ENCODE assay signal across 8 cellular contexts in genomic region chr17:7843536-7844291, GRCh38. TPM values are rescaled to one million over a fixed set of nuclear protein-coding genes. Genes with fewer than 3 reads are reported as not detected.
DNase-seq lines count a peak whose midpoint lies in the region; ATAC-seq and TF ChIP-seq lines count a peak whose summit lies in the region.

No MANE protein-coding gene starts in this region.

- peak overlapping the region; percentile 100 for H3K27ac ChIP-seq in CD4-positive, alpha-beta T cell (ENCODE audit: low read depth, low read length)
- peak overlapping the region; percentile 78 to 99 (median 94) for H3K27ac ChIP-seq in gastroesophageal sphincter
- H3K27ac ChIP-seq in neutrophil: peak overlapping the region; percentile 97

- TF ChIP-seq POLR2A in gastroesophageal sphincter (IDR thresholded peaks at IDR 0.05): peak in 1 of 2 donors; percentile 14

- H3K9me3 Mint-ChIP-seq in CD4-positive, alpha-beta T cell: no peaks in the 10 kb centered on the region
- no peaks in the 10 kb centered on the region for H3K9me3 Mint-ChIP-seq in activated naive CD4-positive, alpha-beta T cell treated with anti-CD3 and anti-CD28 coated beads, Interleukin-2, amount 10 ng/mL, durations not matched to agents 7 days and 5 days

- 0 to 1% methylated on average over 3 to 15 of the region's 61 CpGs for WGBS in gastroesophageal sphincter (ENCODE audit: low coverage in 1 of 2), 2 donors

- peak overlapping the region; percentile 92 for H3K4me3 Mint-ChIP-seq in CD4-positive, alpha-beta T cell
- H3K4me3 Mint-ChIP-seq in activated naive CD4-positive, alpha-beta T cell treated with anti-CD3 and anti-CD28 coated beads, Interleukin-2, amount 10 ng/mL, durations not matched to agents 7 days and 5 days: peak overlapping the region; percentile 79

- H3K27ac Mint-ChIP-seq in CD4-positive, alpha-beta T cell: peak overlapping the region; percentile 90
- peak overlapping the region; percentile 97 for H3K27ac Mint-ChIP-seq in activated naive CD4-positive, alpha-beta T cell treated with anti-CD3 and anti-CD28 coated beads, Interleukin-2, amount 10 ng/mL, durations not matched to agents 7 days and 5 days

- no peak for TF ChIP-seq EP300 in gastroesophageal sphincter (IDR thresholded peaks at IDR 0.05)

- H3K4me3 ChIP-seq in gastroesophageal sphincter: peak overlapping the region; percentile 68 to 84
- H3K4me3 ChIP-seq in neutrophil (ENCODE audit: low read depth in 1 of 2, low read length in 1 of 2): peak overlapping the region; percentile 93 to 98

- DNase-seq in CD4-positive, alpha-beta T cell: peak; percentile 77 to 94 (median 86)
- peak; percentile 84 for DNase-seq in M059J (ENCODE audit: low read depth)
- DNase-seq in SK-N-DZ (ENCODE audit: low spot score): peak; percentile 66
- peak; percentile 88 for DNase-seq in activated naive CD4-positive, alpha-beta T cell treated with anti-CD3 and anti-CD28 coated beads, Interleukin-2, amount 10 ng/mL, durations not matched to agents 7 days and 5 days
- DNase-seq in stromal cell of bone marrow (ENCODE audit: low read depth): peak; percentile 52

- POLR2A ChIA-PET in CD4-positive, alpha-beta T cell (lab: Charles Lee): interaction anchor here (0.7 to 10.1 kb wide), 6 partner anchors 9 to 601 kb away, joined by 3 to 83 read pairs (median 4); partner anchors contain the start of genes CNTROB, CYB5D1, GABARAP and KDM6B

- H3K4me1 ChIP-seq in gastroesophageal sphincter (peaks cover 4 to 69% (median 24%) of the 10 kb centered on the region in 3 donors), neutrophil (ENCODE audit: control insufficient read depth in 1 of 2, insufficient read depth in 1 of 2, low read depth in 1 of 2, low read length in 1 of 2) (peaks cover 49 to 58% of the 10 kb centered on the region in 2 experiments)

- CTCF ChIA-PET in CD4-positive, alpha-beta T cell (lab: Charles Lee): interaction anchor here (1.6 to 1.7 kb wide), 2 partner anchors 8 to 9 kb away, joined by 4 to 13 read pairs; no protein-coding TSS in a partner anchor
- CTCF ChIA-PET in activated naive CD4-positive, alpha-beta T cell treated with anti-CD3 and anti-CD28 coated beads, Interleukin-2, amount 10 ng/mL, durations not matched to agents 7 days and 5 days (lab: Charles Lee): interaction anchor here (0.6 kb wide), 1 partner anchor 158 kb away, joined by 4 read pairs; no protein-coding TSS in a partner anchor

- H3K27me3 Mint-ChIP-seq in CD4-positive, alpha-beta T cell: peaks cover 10% of the 10 kb centered on the region
- no peaks in the 10 kb centered on the region for H3K27me3 Mint-ChIP-seq in activated naive CD4-positive, alpha-beta T cell treated with anti-CD3 and anti-CD28 coated beads, Interleukin-2, amount 10 ng/mL, durations not matched to agents 7 days and 5 days

- peaks cover 73% of the 10 kb centered on the region for H3K36me3 Mint-ChIP-seq in CD4-positive, alpha-beta T cell (ENCODE audit: low read depth)
- peaks cover 8% of the 10 kb centered on the region for H3K36me3 Mint-ChIP-seq in activated naive CD4-positive, alpha-beta T cell treated with anti-CD3 and anti-CD28 coated beads, Interleukin-2, amount 10 ng/mL, durations not matched to agents 7 days and 5 days

- H3K36me3 ChIP-seq in gastroesophageal sphincter (peaks cover 0 to 49% of the 10 kb centered on the region in 2 donors), neutrophil (peaks cover 89% of the 10 kb centered on the region)

- no peaks in the 10 kb centered on the region for H3K9me3 ChIP-seq in CD4-positive, alpha-beta T cell (ENCODE audit: control insufficient read depth, low read length)
- H3K9me3 ChIP-seq in gastroesophageal sphincter (no peaks in the 10 kb centered on the region), neutrophil (no peaks in the 10 kb centered on the region)

- H3K27me3 ChIP-seq in CD4-positive, alpha-beta T cell (ENCODE audit: control insufficient read depth, insufficient read depth, low read length): no peaks in the 10 kb centered on the region
- H3K27me3 ChIP-seq in gastroesophageal sphincter (no peaks in the 10 kb centered on the region), neutrophil (no peaks in the 10 kb centered on the region)

- intact Hi-C loops in CD4-positive, alpha-beta T cell (cut with DNase I, micrococcal nuclease): loop anchor here (1.0 to 10.0 kb wide), 6 partner anchors 8 to 609 kb away; partner anchors contain the start of genes DVL2 (in 2 of the 2), PHF23 (in 2 of the 2), NAA38 (in 1 of the 2) and POLR2A (in 1 of the 2)

- peaks cover 43% of the 10 kb centered on the region for H3K4me1 Mint-ChIP-seq in CD4-positive, alpha-beta T cell (ENCODE audit: low read depth)
- H3K4me1 Mint-ChIP-seq in activated naive CD4-positive, alpha-beta T cell treated with anti-CD3 and anti-CD28 coated beads, Interleukin-2, amount 10 ng/mL, durations not matched to agents 7 days and 5 days: peaks cover 47% of the 10 kb centered on the region

- peak; percentile 15 for ATAC-seq in CD4-positive, alpha-beta T cell (ENCODE audit: poor library complexity)
- ATAC-seq in GM21515 (IDR thresholded peaks at IDR 0.05; ENCODE audit: unreplicated experiment): peak; percentile 28
- peak; percentile 8 for ATAC-seq in gastroesophageal sphincter

- TF ChIP-seq CTCF in CD4-positive, alpha-beta T cell (IDR thresholded peaks at IDR 0.05): no peak
- TF ChIP-seq CTCF in gastroesophageal sphincter (IDR thresholded peaks at IDR 0.05): no peak
- peak; percentile 12 for TF ChIP-seq CTCF in neutrophil (IDR thresholded peaks at IDR 0.05)

RNA-seq across cellular contexts. Expression of gene KDM6B, which starts 9.7 kb away (rescaled TPM):
- 100 to 1,000 TPM; 189 to 191 TPM for total RNA-seq in CD4-positive, alpha-beta T cell
- 0.59 and 3.2 TPM in 2 replicates for total RNA-seq in M059J (2014; rRNA removed; shearing (Covaris generic))
- 2.9 and 3.0 TPM in 2 replicates for polyA plus RNA-seq in SK-N-DZ (2014; cell fraction: cytosol; rRNA removed)
- 2.8 and 15.8 TPM in 2 replicates for polyA plus RNA-seq in SK-N-DZ (2014; cell fraction: nucleus; rRNA removed)
- total RNA-seq in gastroesophageal sphincter: 10 to 100 TPM in 3 of 4 donors, 1 to 10 TPM in 1; 5.7 to 16.2 (median 15.6) TPM

RNA-seq across cellular contexts. Expression of gene TMEM88, which starts 11.2 kb away (rescaled TPM):
- 10 to 100 TPM; 29.3 to 29.6 TPM for total RNA-seq in CD4-positive, alpha-beta T cell
- total RNA-seq in M059J (2014; rRNA removed; shearing (Covaris generic)): 0.49 TPM in 1 of 2 replicates, not detected in the other
- polyA plus RNA-seq in SK-N-DZ (2014; cell fraction: cytosol; rRNA removed): 0.62 and 2.0 TPM in 2 replicates
- polyA plus RNA-seq in SK-N-DZ (2014; cell fraction: nucleus; rRNA removed): 3.2 and 4.5 TPM in 2 replicates
- total RNA-seq in gastroesophageal sphincter: 10 to 100 TPM in 3 of 4 donors, 1 to 10 TPM in 1; 6.5 to 41.6 (median 29.6) TPM

RNA-seq across cellular contexts. Expression of gene NAA38, which starts 13.6 kb away (rescaled TPM):
- 10 to 100 TPM; 15.4 to 16.3 TPM for total RNA-seq in CD4-positive, alpha-beta T cell
- 49.4 and 68.2 TPM in 2 replicates for total RNA-seq in M059J (2014; rRNA removed; shearing (Covaris generic))
- polyA plus RNA-seq in SK-N-DZ (2014; cell fraction: cytosol; rRNA removed): 80.9 and 97.9 TPM in 2 replicates
- polyA plus RNA-seq in SK-N-DZ (2014; cell fraction: nucleus; rRNA removed): 68.3 and 123 TPM in 2 replicates
- 10 to 100 TPM; 60.5 to 84.7 (median 69.8) TPM for total RNA-seq in gastroesophageal sphincter

RNA-seq across cellular contexts. Expression of gene CYB5D1, which starts 14.1 kb away (rescaled TPM):
- 1 to 10 TPM; 8.7 TPM for total RNA-seq in CD4-positive, alpha-beta T cell
- total RNA-seq in M059J (2014; rRNA removed; shearing (Covaris generic)): 6.6 and 14.2 TPM in 2 replicates
- polyA plus RNA-seq in SK-N-DZ (2014; cell fraction: cytosol; rRNA removed): 7.8 and 9.6 TPM in 2 replicates
- 7.2 and 7.6 TPM in 2 replicates for polyA plus RNA-seq in SK-N-DZ (2014; cell fraction: nucleus; rRNA removed)
- total RNA-seq in gastroesophageal sphincter: 10 to 100 TPM; 12.0 to 18.7 (median 13.7) TPM

RNA-seq across cellular contexts. Expression of gene CHD3, which starts 44.9 kb away (rescaled TPM):
- 100 to 1,000 TPM; 263 to 297 TPM for total RNA-seq in CD4-positive, alpha-beta T cell
- total RNA-seq in M059J (2014; rRNA removed; shearing (Covaris generic)): 15.6 and 31.3 TPM in 2 replicates
- polyA plus RNA-seq in SK-N-DZ (2014; cell fraction: cytosol; rRNA removed): 53.5 and 55.5 TPM in 2 replicates
- 91.9 and 124 TPM in 2 replicates for polyA plus RNA-seq in SK-N-DZ (2014; cell fraction: nucleus; rRNA removed)
- total RNA-seq in gastroesophageal sphincter: 100 to 1,000 TPM in 3 of 4 donors, 10 to 100 TPM in 1; 56.7 to 134 (median 120) TPM

Comparison
In these comparisons a context has a peak if more than half of its experiments do, and no peak if none do; other contexts are left out.
1. Peak in every context shown above with its lines: DNase-seq, ATAC-seq, H3K4me3 ChIP-seq and H3K27ac ChIP-seq.
2. RNA of gene KDM6B, which starts 9.7 kb away (total RNA-seq): 189 to 191 TPM in CD4-positive, alpha-beta T cell; 5.7 to 16.2 TPM in gastroesophageal sphincter and 0.59 to 3.2 TPM in M059J; every median in the first group is over 10 times any median in the second.